Comparison of ENCODE assay signal across 20 cellular contexts in the genomic region with DNA sequence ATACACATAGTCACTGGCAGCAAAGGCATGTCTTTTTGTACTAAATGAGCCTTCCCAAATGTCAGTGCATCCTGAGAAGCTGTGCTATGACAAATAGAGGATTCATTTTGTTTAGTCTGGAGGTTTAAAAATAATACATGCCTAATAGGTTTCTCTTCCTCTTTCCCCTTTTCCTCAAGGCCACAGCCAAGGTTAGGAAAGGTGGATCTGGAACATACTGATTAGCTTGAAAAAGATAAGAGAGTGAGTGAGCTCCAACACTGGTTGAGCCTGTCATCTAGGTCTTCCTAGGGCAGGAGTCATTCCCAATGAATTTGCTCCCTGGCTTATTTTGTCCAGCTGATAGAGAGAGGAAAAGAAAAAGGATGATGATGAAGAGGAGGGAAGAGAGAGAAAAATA. TPM values are rescaled to one million over a fixed set of nuclear protein-coding genes. Genes with fewer than 3 reads are reported as not detected.
DNase-seq lines count a peak whose midpoint lies in the region; ATAC-seq, FAIRE-seq and TF ChIP-seq lines count a peak whose summit lies in the region.
"Had no signal": no experiment of that assay in that cellular context is flagged by ENCODE, and none has a peak within 500 bp of the region (broad histone marks: within the 10 kb centered on the region; RNA-seq: fewer than 3 reads in every experiment).

No MANE protein-coding gene starts in this region.

- H3K4me3 ChIP-seq in H1 (ENCODE audit: extremely low read depth in 1 of 4, insufficient read depth in 2 of 4, low read depth in 3 of 4, low read length in 4 of 4), result no peak overlapping the region
- H3K4me3 ChIP-seq: Peyer's patch had no signal

- H3K27ac ChIP-seq in H1 (ENCODE audit: low read depth, low read length), result no peak overlapping the region
- H3K27ac ChIP-seq: Peyer's patch had no signal

- H3K79me1 ChIP-seq in H1 (ENCODE audit: low read depth, low read length), result no peaks in the 10 kb centered on the region

- H3K14ac ChIP-seq in H1 (ENCODE audit: insufficient read length), result no peak overlapping the region

- H2AK5ac ChIP-seq in H1 (ENCODE audit: low read depth, low read length), result no peak overlapping the region

- POLR2A ChIA-PET in T-cell (lab: Charles Lee), result interaction anchor here in 1 of 2 donors (2.1 kb wide), 1 partner anchor 14 kb away, joined by 9 read pairs; a partner anchor contains a TSS
- POLR2A ChIA-PET in H1 (lab: Charles Lee; ENCODE audit: partially characterized antibody), result interaction anchor here (0.6 to 1.6 kb wide), 2 partner anchors 13 to 514 kb away, joined by 3 to 11 read pairs; no protein-coding TSS in a partner anchor
- POLR2A ChIA-PET in MCF 10A (lab: Yijun Ruan, JAX), result interaction anchor here (1.0 kb wide), 1 partner anchor 14 kb away, joined by 4 read pairs; a partner anchor contains a TSS

- H3K27me3 Mint-ChIP-seq in activated T-cell treated with anti-CD3 and anti-CD28 coated beads, Interleukin-2, amount 50 U/mL, for 72 hours (ENCODE audit: low read depth), result peaks cover 9% of the 10 kb centered on the region
- H3K27me3 Mint-ChIP-seq in T-cell (no peaks in the 10 kb centered on the region), MCF 10A (ENCODE audit: insufficient read depth, unreplicated experiment) (no peaks in the 10 kb centered on the region)

- TF ChIP-seq RAD21 in H1 (IDR thresholded peaks at IDR 0.05 in 1 of 2, conservative IDR thresholded peaks at IDR 0.05 in 1 of 2; ENCODE audit: low read depth in 2 of 2, low read length in 2 of 2), result no peak

- H2BK20ac ChIP-seq in H1 (ENCODE audit: low read length), result no peak overlapping the region

- CTCF ChIA-PET in T-cell (lab: Charles Lee), result interaction anchor here (0.6 to 1.6 kb wide), 3 partner anchors 57 to 157 kb away, joined by 3 read pairs; no protein-coding TSS in a partner anchor
- CTCF ChIA-PET in H1 (lab: Charles Lee; ENCODE audit: partially characterized antibody), result interaction anchor here (1.0 to 1.5 kb wide), 3 partner anchors 17 to 160 kb away, joined by 3 read pairs; no protein-coding TSS in a partner anchor
- CTCF ChIA-PET in MCF 10A (lab: Yijun Ruan, JAX), result interaction anchor here (0.6 kb wide), 1 partner anchor 60 kb away, joined by 3 read pairs; no protein-coding TSS in a partner anchor

- no peak overlapping the region for H3K9ac ChIP-seq in H1 (replicated peaks in 1 of 4; ENCODE audit: extremely low read depth in 1 of 4, low read depth in 3 of 4, low read length in 3 of 4)

- H3K4me1 ChIP-seq in H1 (replicated peaks in 1 of 4; ENCODE audit: control insufficient read depth in 3 of 4, insufficient read depth in 4 of 4, low read length in 3 of 4), result peaks cover 0 to 4% (median 2%) of the 10 kb centered on the region in 4 experiments; a peak in 2 of 7 replicates
- H3K4me1 ChIP-seq: BE2C had no signal

- H3K27ac Mint-ChIP-seq in activated T-cell treated with anti-CD3 and anti-CD28 coated beads, Interleukin-2, amount 50 U/mL, for 72 hours, result peak overlapping the region; percentile 52
- peak overlapping the region; percentile 66 to 84 for H3K27ac Mint-ChIP-seq in T-cell
- no peak overlapping the region for H3K27ac Mint-ChIP-seq in MCF 10A (ENCODE audit: low read depth, unreplicated experiment)

- no peak for ATAC-seq in activated T-cell treated with anti-CD3 and anti-CD28 coated beads, Interleukin-2, amount 50 U/mL, for 72 hours (replicated peaks in 1 of 2)
- ATAC-seq in T-cell (replicated peaks in 1 of 4) (no peak), HG03045 (IDR thresholded peaks at IDR 0.05; ENCODE audit: unreplicated experiment) (no peak)

- H3K36me3 Mint-ChIP-seq in activated T-cell treated with anti-CD3 and anti-CD28 coated beads, Interleukin-2, amount 50 U/mL, for 72 hours (ENCODE audit: insufficient read depth in 2 of 2), result no peaks in the 10 kb centered on the region
- H3K36me3 Mint-ChIP-seq in T-cell (peaks cover 4% of the 10 kb centered on the region), MCF 10A (ENCODE audit: insufficient read depth, unreplicated experiment) (no peaks in the 10 kb centered on the region)

- no peak overlapping the region for H2BK12ac ChIP-seq in H1 (ENCODE audit: low read depth, low read length)

- peak overlapping the region; percentile 40; the same call in 1 of the 2 replicates for H2AFZ ChIP-seq in H1 (ENCODE audit: low read length)

- H3K23me2 ChIP-seq in H1 (ENCODE audit: low read depth, low read length), result no peaks in the 10 kb centered on the region

- no peak overlapping the region for H4K5ac ChIP-seq in H1 (ENCODE audit: insufficient read length, low read depth, low read length)

- TF ChIP-seq POLR2A in H1 (IDR thresholded peaks at IDR 0.05; ENCODE audit: control extremely low read depth in 1 of 2, low read depth in 2 of 2, low read length in 2 of 2), result no peak

- no peak for FAIRE-seq in H1 (lab: Jason Lieb, UNC)

- in situ Hi-C loops in GM13976 (cut with MboI; ENCODE audit: low sequenced_read_pairs, unreplicated experiment), result no loop called here

- H4K20me1 ChIP-seq in H1 (replicated peaks in 1 of 2; ENCODE audit: control insufficient read depth in 1 of 2, insufficient read depth in 2 of 2, low read length in 2 of 2), result no peaks in the 10 kb centered on the region

- no peak overlapping the region for H4K91ac ChIP-seq in H1 (replicated peaks; ENCODE audit: insufficient read length, low read length)

- H2BK15ac ChIP-seq in H1 (ENCODE audit: low read length), result no peak overlapping the region

- H3K56ac ChIP-seq in H1 (replicated peaks; ENCODE audit: insufficient read length, low read depth, low read length), result no peak overlapping the region

- no peaks in the 10 kb centered on the region for H3K36me3 ChIP-seq in H1 (ENCODE audit: control insufficient read depth in 2 of 4, insufficient read depth in 4 of 4, low read length in 3 of 4)
- H3K36me3 ChIP-seq: BE2C, Peyer's patch had no signal

- no TSS peak for BruUV-seq in MCF 10A (replicated peaks; lab: Mats Ljungman, UMichigan)

- TF ChIP-seq CTCF in H1 (IDR thresholded peaks at IDR 0.05; ENCODE audit: control extremely low read depth in 1 of 3, insufficient read depth in 1 of 3, low read depth in 1 of 3, low read length in 3 of 3) (no peak), MCF 10A (IDR thresholded peaks at IDR 0.05; ENCODE audit: unreplicated experiment) (no peak), GM13976 (IDR thresholded peaks at IDR 0.05; ENCODE audit: borderline replicate concordance, control extremely low read depth, extremely low read depth, insufficient read depth, missing control alignments) (no peak)

- no peaks in the 10 kb centered on the region for H3K9me3 Mint-ChIP-seq in activated T-cell treated with anti-CD3 and anti-CD28 coated beads, Interleukin-2, amount 50 U/mL, for 72 hours
- no peaks in the 10 kb centered on the region for H3K9me3 Mint-ChIP-seq in T-cell
- no peaks in the 10 kb centered on the region for H3K9me3 Mint-ChIP-seq in MCF 10A (ENCODE audit: unreplicated experiment)
- H3K9me3 Mint-ChIP-seq: CD4-positive, alpha-beta memory T cell had no signal

- H3K4me3 Mint-ChIP-seq in activated T-cell treated with anti-CD3 and anti-CD28 coated beads, Interleukin-2, amount 50 U/mL, for 72 hours, result no peak overlapping the region
- H3K4me3 Mint-ChIP-seq in T-cell (no peak overlapping the region), MCF 10A (ENCODE audit: unreplicated experiment) (no peak overlapping the region)

- no peak overlapping the region for H3K23ac ChIP-seq in H1 (ENCODE audit: insufficient read length)

- no peaks in the 10 kb centered on the region for H3K9me3 ChIP-seq in H1 (ENCODE audit: insufficient read depth in 2 of 2, low read depth in 1 of 2, low read length in 1 of 2)
- H3K9me3 ChIP-seq: BE2C, Peyer's patch had no signal

- no peak overlapping the region for H2BK120ac ChIP-seq in H1 (replicated peaks; ENCODE audit: low read depth, low read length)

- H3K27me3 ChIP-seq in H1 (replicated peaks in 1 of 4; ENCODE audit: control insufficient read depth in 3 of 4, extremely low read depth in 1 of 4, insufficient read depth in 3 of 4, low read length in 3 of 4), result no peaks in the 10 kb centered on the region
- H3K27me3 ChIP-seq: BE2C, Peyer's patch had no signal

- H3K18ac ChIP-seq in H1 (ENCODE audit: extremely low read depth, low read length), result no peak overlapping the region

- H3K4ac ChIP-seq in H1 (replicated peaks; ENCODE audit: insufficient read length, low read depth, low read length), result no peak overlapping the region

- intact Hi-C loops in MCF 10A (cut with micrococcal nuclease), result no loop called here

- DNase-seq in activated T-cell treated with anti-CD3 and anti-CD28 coated beads, Interleukin-2, amount 50 U/mL, for 72 hours, result no peak
- DNase-seq in activated T-cell treated with anti-CD3 and anti-CD28 coated beads for 4 hours (no peak), T-cell (no peak), H1 (ENCODE audit: low read depth in 1 of 2, low spot score in 2 of 2) (no peak), NCI-H748 (lab: John Stamatoyannopoulos, UW; ENCODE audit: unreplicated experiment) (no peak), MCF 10A (ENCODE audit: unreplicated experiment) (no peak), GM13976 (ENCODE audit: low spot score) (no peak)
- DNase-seq: BE2C; Calu3; CD4-positive, alpha-beta memory T cell; DMS53; EL; HCEC 1CT; KG1; NCI-H1417 treated with DMSO at 0.1 percent for 48 hours; NCI-H187 treated with DMSO at 0.1 percent for 48 hours; NCI-H226; NCI-H524 treated with DMSO at 0.1 percent for 48 hours; Peyer's patch had no signal

- H3K4me2 ChIP-seq in H1 (ENCODE audit: insufficient read depth in 1 of 2, low read depth in 2 of 2, low read length in 2 of 2), result no peak overlapping the region

- TF ChIP-seq EP300 in H1 (IDR thresholded peaks at IDR 0.05; ENCODE audit: borderline replicate concordance in 1 of 2, low read depth in 2 of 2, low read length in 2 of 2), result no peak

- no peaks in the 10 kb centered on the region for H3K79me2 ChIP-seq in H1 (ENCODE audit: control insufficient read depth in 1 of 2, insufficient read depth in 2 of 2, low read length in 2 of 2)

- no peak overlapping the region for H4K8ac ChIP-seq in H1 (ENCODE audit: extremely low read depth, insufficient read depth, low read length)

- no peak overlapping the region for H2BK5ac ChIP-seq in H1 (ENCODE audit: low read depth, low read length)

- H3K4me1 Mint-ChIP-seq in activated T-cell treated with anti-CD3 and anti-CD28 coated beads, Interleukin-2, amount 50 U/mL, for 72 hours (ENCODE audit: low read depth), result peaks cover 19% of the 10 kb centered on the region
- H3K4me1 Mint-ChIP-seq in T-cell (peaks cover 24 to 40% (median 32%) of the 10 kb centered on the region in 3 donors), MCF 10A (ENCODE audit: insufficient read depth, unreplicated experiment) (no peaks in the 10 kb centered on the region)

RNA-seq across cellular contexts. Expression of a gene that starts 14.4 kb away (rescaled TPM):
- 10 to 100 TPM; 21.5 to 23.7 TPM for total RNA-seq in activated T-cell treated with anti-CD3 and anti-CD28 coated beads, Interleukin-2, amount 50 U/mL, for 72 hours
- 10 to 100 TPM; 29.8 to 48.2 (median 35.4) TPM for total RNA-seq in T-cell
- total RNA-seq in H1 (2021; fragmentation: NEBNext Ultra II Directional; extraction: Animal tissue kit (Norgen Biotek cat#: 25700)), result 24.0 and 24.8 TPM in 2 replicates
- polyA plus RNA-seq in H1 (2011; rRNA removed), result 6.5 and 10.0 TPM in 2 replicates
- polyA plus RNA-seq in H1 (2011; cell fraction: cytosol; rRNA removed), result 9.4 TPM
- polyA plus RNA-seq in H1 (2011; cell fraction: nucleus; rRNA removed), result 7.4 TPM
- polyA plus RNA-seq in H1 (2012, experiment 1 of 2), result 4.8 to 10.0 TPM (median 7.4 TPM) in 4 replicates
- polyA plus RNA-seq in H1 (2012, experiment 2 of 2), result 0.91 TPM
- polyA plus RNA-seq in H1 (2013, experiment 1 of 2), result 10.0 TPM
- 8.9 TPM for polyA plus RNA-seq in H1 (2013, experiment 2 of 2)
- 69.6 and 81.3 TPM in 2 replicates for polyA minus RNA-seq in H1 (2011; rRNA and poly(A)+ RNA removed)
- polyA minus RNA-seq in H1 (2011; cell fraction: cytosol; rRNA and poly(A)+ RNA removed), result 28.8 TPM
- 70.7 TPM for polyA minus RNA-seq in H1 (2011; cell fraction: nucleus; rRNA and poly(A)+ RNA removed)
- total RNA-seq in MCF 10A (2022), result 4.4 and 6.5 TPM in 2 replicates
